Comparison of ENCODE assay signal across 28 cellular contexts in genomic region chr9:117906763-117907162, GRCh38.
"Had no signal": no experiment of that assay in that cellular context is flagged by ENCODE, and none has a peak within 500 bp of the region (broad histone marks: within the 10 kb centered on the region; RNA-seq: fewer than 3 reads in every experiment).

No MANE protein-coding gene starts in this region.

- H3K36me3 ChIP-seq: ascending aorta, cardiac muscle cell had no signal

- H3K27ac ChIP-seq: ascending aorta, cardiac muscle cell, VCaP had no signal

- H3K4me1 ChIP-seq: ascending aorta had no signal

- H3K4me3 ChIP-seq: ascending aorta, cardiac muscle cell had no signal

- H3K27me3 ChIP-seq: ascending aorta, cardiac muscle cell had no signal

- DNase-seq: activated B cell treated with CpG ODN at 0.5 μM for 24 hours; activated CD4-positive, alpha-beta memory T cell treated with anti-CD3 and anti-CD28 coated beads for 36 hours; activated CD4-positive, alpha-beta T cell treated with anti-CD3 and anti-CD28 coated beads for 4 hours; activated CD4-positive, alpha-beta T cell treated with anti-CD3 and anti-CD28 coated beads, Interleukin-2, amount 10 ng/mL, durations not matched to agents 24 days and 14 days; activated CD4-positive, alpha-beta T cell treated with anti-CD3 and anti-CD28 coated beads, Interleukin-2, amount 50 U/mL, for 1 hour; activated CD4-positive, alpha-beta T cell treated with anti-CD3 and anti-CD28 coated beads, Interleukin-2, amount 50 U/mL, for 4 hours; activated CD4-positive, CD25-positive, alpha-beta regulatory T cell treated with anti-CD3 and anti-CD28 coated beads, Interleukin-2, amount 50 U/mL, for 72 hours; activated CD8-positive, alpha-beta memory T cell treated with anti-CD3 and anti-CD28 coated beads, Interleukin-2, amount 50 U/mL, for 48 hours; activated CD8-positive, alpha-beta T cell treated with anti-CD3 and anti-CD28 coated beads for 36 hours; activated effector memory CD4-positive, alpha-beta T cell treated with Interleukin-2 at 50 U/mL for 16 hours; activated gamma-delta T cell; activated naive CD4-positive, alpha-beta T cell treated with anti-CD3 and anti-CD28 coated beads, Interleukin-2, amount 10 ng/mL, durations not matched to agents 7 days and 5 days; activated naive CD4-positive, alpha-beta T cell treated with Interleukin-2 at 50 U/mL for 16 hours; activated naive CD8-positive, alpha-beta T cell treated with anti-CD3 and anti-CD28 coated beads, Interleukin-2, amount 10 ng/mL, durations not matched to agents 7 days and 5 days; activated naive CD8-positive, alpha-beta T cell treated with anti-CD3 and anti-CD28 coated beads, Interleukin-2, amount 50 U/mL, for 24 hours; activated T-cell treated with anti-CD3 and anti-CD28 coated beads, Interleukin-2, amount 50 U/mL, for 24 hours; activated T-cell treated with anti-CD3 and anti-CD28 coated beads, Interleukin-2, amount 50 U/mL, for 48 hours; amygdala; anterior cingulate cortex; caudate nucleus; cerebellar nuclear complex; T-helper 2 cell; T-helper 9 cell had no signal

- ATAC-seq: activated CD8-positive, alpha-beta T cell treated with anti-CD3 and anti-CD28 coated beads for 36 hours; activated naive CD8-positive, alpha-beta T cell treated with anti-CD3 and anti-CD28 coated beads, Interleukin-2, amount 50 U/mL, for 24 hours had no signal

- FAIRE-seq: bronchial epithelial cell, TTC549 had no signal
